In genomic region chr9:73869261-73869660, GRCh38 we compare ENCODE assay signal across 8 cellular contexts.
A peak's percentile ranks its signal among the peaks of the same experiment; 100 is the strongest.
DNase-seq lines count a peak whose midpoint lies in the region; ATAC-seq and TF ChIP-seq lines count a peak whose summit lies in the region.

No MANE protein-coding gene starts in this region.

- H3K27ac ChIP-seq in effector memory CD4-positive, alpha-beta T cell (ENCODE audit: insufficient read depth, low read length, poor library complexity, severe bottlenecking): no peak overlapping the region

- H3K36me3 Mint-ChIP-seq in glutamatergic neuron (ENCODE audit: unreplicated experiment): no peaks in the 10 kb centered on the region

- DNase-seq in GM04504 (ENCODE audit: low read depth) (peak; percentile 0), RKO (ENCODE audit: low spot score) (peak; percentile 98), glutamatergic neuron (no peak), midbrain (lab: John Stamatoyannopoulos, UW) (no peak)
- peak in 2 of 3 donors; percentile 0 to 6 for DNase-seq in effector memory CD4-positive, alpha-beta T cell
- peak; percentile 2 to 26 for DNase-seq in stimulated activated CD8-positive, alpha-beta memory T cell treated with anti-CD3 and anti-CD28 coated beads, Interleukin-7, amount 100 ng/mL, for 4 hours (ENCODE audit: low read depth in 2 of 2)

- no peaks in the 10 kb centered on the region for H3K4me1 ChIP-seq in effector memory CD4-positive, alpha-beta T cell (ENCODE audit: control insufficient read depth, insufficient read depth, low read length, poor library complexity, severe bottlenecking)

- peaks cover 6% of the 10 kb centered on the region for H3K4me1 Mint-ChIP-seq in glutamatergic neuron (ENCODE audit: low read depth, unreplicated experiment)

- no peak overlapping the region for H3K27ac Mint-ChIP-seq in glutamatergic neuron (ENCODE audit: unreplicated experiment)

- no peaks in the 10 kb centered on the region for H3K36me3 ChIP-seq in effector memory CD4-positive, alpha-beta T cell (ENCODE audit: control insufficient read depth, insufficient read depth, low read length)

- H3K27me3 Mint-ChIP-seq in glutamatergic neuron (ENCODE audit: unreplicated experiment): no peaks in the 10 kb centered on the region

- no peak overlapping the region for H3K4me3 ChIP-seq in effector memory CD4-positive, alpha-beta T cell (ENCODE audit: insufficient read depth, low read depth, low read length, poor library complexity, severe bottlenecking)

- no peak overlapping the region for H3K4me3 Mint-ChIP-seq in glutamatergic neuron (ENCODE audit: unreplicated experiment)

- no peak for TF ChIP-seq CTCF in glutamatergic neuron (IDR thresholded peaks at IDR 0.05; ENCODE audit: partially characterized antibody, unreplicated experiment)

- no peaks in the 10 kb centered on the region for H3K9me3 ChIP-seq in effector memory CD4-positive, alpha-beta T cell (ENCODE audit: control insufficient read depth, low read length)

- no peaks in the 10 kb centered on the region for H3K27me3 ChIP-seq in effector memory CD4-positive, alpha-beta T cell (replicated peaks; ENCODE audit: control insufficient read depth, insufficient read depth, low read length, poor library complexity, severe bottlenecking)

- peaks cover 2% of the 10 kb centered on the region for H3K9me3 Mint-ChIP-seq in glutamatergic neuron (ENCODE audit: unreplicated experiment)

- peak; percentile 100 for ATAC-seq in GM21390 (IDR thresholded peaks at IDR 0.05; ENCODE audit: unreplicated experiment)
- ATAC-seq in HG03565 (IDR thresholded peaks at IDR 0.05; ENCODE audit: unreplicated experiment): peak; percentile 100

Comparison
In these comparisons a context has a peak if more than half of its experiments do, and no peak if none do; other contexts are left out.
1. DNase-seq: peak in GM04504 (single experiment), RKO (single experiment), effector memory CD4-positive, alpha-beta T cell (2 of 3) and stimulated activated CD8-positive, alpha-beta memory T cell treated with anti-CD3 and anti-CD28 coated beads, Interleukin-7, amount 100 ng/mL, for 4 hours (2 of 2); none in glutamatergic neuron (single experiment) and midbrain (single experiment).